In genomic region chr15:81309647-81310460, GRCh38 we compare ENCODE assay signal across 18 cellular contexts. TPM values are rescaled to one million over a fixed set of nuclear protein-coding genes. Genes with fewer than 3 reads are reported as not detected.
DNase-seq lines count a peak whose midpoint lies in the region; ATAC-seq and TF ChIP-seq lines count a peak whose summit lies in the region.
"Had no signal": no experiment of that assay in that cellular context is flagged by ENCODE, and none has a peak within 500 bp of the region (broad histone marks: within the 10 kb centered on the region; RNA-seq: fewer than 3 reads in every experiment).

No MANE protein-coding gene starts in this region.

- H3K27me3 Mint-ChIP-seq in activated naive CD4-positive, alpha-beta T cell treated with anti-CD3 and anti-CD28 coated beads, Interleukin-2, amount 10 ng/mL, durations not matched to agents 7 days and 5 days = no peaks in the 10 kb centered on the region
- no peaks in the 10 kb centered on the region for H3K27me3 Mint-ChIP-seq in stimulated activated naive B cell treated with anti-CD40 and anti-IgM and Interleukin-4, amounts not matched to agents 10 μg/mL and 1 μg/mL and 100 μg/mL, for 72 hours

- H3K27ac Mint-ChIP-seq in activated naive CD4-positive, alpha-beta T cell treated with anti-CD3 and anti-CD28 coated beads, Interleukin-2, amount 10 ng/mL, durations not matched to agents 7 days and 5 days = peak overlapping the region; percentile 30
- peak overlapping the region; percentile 97 for H3K27ac Mint-ChIP-seq in stimulated activated naive B cell treated with anti-CD40 and anti-IgM and Interleukin-4, amounts not matched to agents 10 μg/mL and 1 μg/mL and 100 μg/mL, for 72 hours
- H3K27ac Mint-ChIP-seq: GM23338 had no signal

- intact Hi-C loops in mammary epithelial cell (cut with micrococcal nuclease) = no loop called here

- H3K4me3 ChIP-seq in OCI-LY3 (ENCODE audit: low read length) = no peak overlapping the region
- no peak overlapping the region for H3K4me3 ChIP-seq in effector memory CD4-positive, alpha-beta T cell (ENCODE audit: insufficient read depth, low read depth, low read length, poor library complexity, severe bottlenecking)
- no peak overlapping the region for H3K4me3 ChIP-seq in mammary epithelial cell (replicated peaks in 1 of 3; ENCODE audit: insufficient read depth in 1 of 3, low read depth in 2 of 3, low read length in 3 of 3)
- H3K4me3 ChIP-seq: GM23338, upper lobe of right lung had no signal

- H3K36me3 Mint-ChIP-seq in activated naive CD4-positive, alpha-beta T cell treated with anti-CD3 and anti-CD28 coated beads, Interleukin-2, amount 10 ng/mL, durations not matched to agents 7 days and 5 days = peaks cover 84% of the 10 kb centered on the region
- H3K36me3 Mint-ChIP-seq in stimulated activated naive B cell treated with anti-CD40 and anti-IgM and Interleukin-4, amounts not matched to agents 10 μg/mL and 1 μg/mL and 100 μg/mL, for 72 hours = peaks cover 55 to 84% of the 10 kb centered on the region in 2 donors

- peaks cover 72% of the 10 kb centered on the region for H3K4me1 Mint-ChIP-seq in activated naive CD4-positive, alpha-beta T cell treated with anti-CD3 and anti-CD28 coated beads, Interleukin-2, amount 10 ng/mL, durations not matched to agents 7 days and 5 days
- peaks cover 40 to 78% of the 10 kb centered on the region in 2 donors for H3K4me1 Mint-ChIP-seq in stimulated activated naive B cell treated with anti-CD40 and anti-IgM and Interleukin-4, amounts not matched to agents 10 μg/mL and 1 μg/mL and 100 μg/mL, for 72 hours
- H3K4me1 Mint-ChIP-seq: GM23338, nephron progenitor cell had no signal

- no peak for DNase-seq in activated naive CD4-positive, alpha-beta T cell treated with anti-CD3 and anti-CD28 coated beads, Interleukin-2, amount 10 ng/mL, durations not matched to agents 7 days and 5 days
- DNase-seq in activated naive CD4-positive, alpha-beta T cell treated with anti-CD3 and anti-CD28 coated beads, Interleukin-2, amount 50 U/mL, for 16 hours = no peak
- no peak for DNase-seq in effector memory CD4-positive, alpha-beta T cell
- no peak for DNase-seq in stimulated activated naive B cell treated with anti-CD40 and anti-IgM and Interleukin-4, amounts not matched to agents 10 μg/mL and 1 μg/mL and 100 μg/mL, for 72 hours
- no peak for DNase-seq in omental fat pad (ENCODE audit: low spot score)
- DNase-seq in mammary epithelial cell = no peak
- DNase-seq: ACHN; islet precursor cell; NCI-H1694; NCI-H774; nephron progenitor cell; stimulated activated CD4-positive, alpha-beta T cell treated with anti-CD3 and anti-CD28 coated beads, Interleukin-12 subunit alpha, Interleukin-12 subunit beta, amount 100 ng/mL, for 4 hours; stimulated activated naive CD4-positive, alpha-beta T cell; upper lobe of right lung had no signal

- peaks cover 86% of the 10 kb centered on the region for H3K36me3 ChIP-seq in OCI-LY3 (replicated peaks; ENCODE audit: low read depth, low read length)
- H3K36me3 ChIP-seq in effector memory CD4-positive, alpha-beta T cell (ENCODE audit: control insufficient read depth, insufficient read depth, low read length) = peaks cover 51% of the 10 kb centered on the region
- H3K36me3 ChIP-seq in mammary epithelial cell (ENCODE audit: insufficient read depth, low read length) = peaks cover 10% of the 10 kb centered on the region

- no peaks in the 10 kb centered on the region for H3K27me3 ChIP-seq in OCI-LY3 (ENCODE audit: low read depth, low read length)
- H3K27me3 ChIP-seq in effector memory CD4-positive, alpha-beta T cell (replicated peaks; ENCODE audit: control insufficient read depth, insufficient read depth, low read length, poor library complexity, severe bottlenecking) = no peaks in the 10 kb centered on the region
- no peaks in the 10 kb centered on the region for H3K27me3 ChIP-seq in mammary epithelial cell (ENCODE audit: insufficient read depth, low read length)
- H3K27me3 ChIP-seq: upper lobe of right lung had no signal

- H3K79me2 ChIP-seq in OCI-LY3 (ENCODE audit: low read length) (peaks cover 59% of the 10 kb centered on the region), mammary epithelial cell (ENCODE audit: insufficient read depth, low read length) (no peaks in the 10 kb centered on the region)

- H3K4me2 ChIP-seq in OCI-LY3 (ENCODE audit: low read length) (peak overlapping the region; percentile 31; the same call in 1 of the 2 replicates), mammary epithelial cell (ENCODE audit: insufficient read depth, low read depth, low read length) (no peak overlapping the region)
- H3K4me2 ChIP-seq: GM23338 had no signal

- peaks cover 100% of the 10 kb centered on the region for H3K4me1 ChIP-seq in OCI-LY3 (ENCODE audit: low read length)
- peaks cover 28% of the 10 kb centered on the region for H3K4me1 ChIP-seq in effector memory CD4-positive, alpha-beta T cell (ENCODE audit: control insufficient read depth, insufficient read depth, low read length, poor library complexity, severe bottlenecking)
- H3K4me1 ChIP-seq in mammary epithelial cell (ENCODE audit: insufficient read depth, low read length) = peaks cover 20% of the 10 kb centered on the region

- TF ChIP-seq CTCF in OCI-LY3 (IDR thresholded peaks at IDR 0.05; ENCODE audit: low read depth, low read length) (no peak), omental fat pad (IDR thresholded peaks at IDR 0.05) (no peak), mammary epithelial cell (conservative IDR thresholded peaks at IDR 0.05 in 1 of 2, IDR thresholded peaks at IDR 0.05 in 1 of 2; ENCODE audit: extremely low read depth in 1 of 2, insufficient read depth in 1 of 2, low read depth in 1 of 2, low read length in 2 of 2) (no peak)

- H3K4me3 Mint-ChIP-seq in activated naive CD4-positive, alpha-beta T cell treated with anti-CD3 and anti-CD28 coated beads, Interleukin-2, amount 10 ng/mL, durations not matched to agents 7 days and 5 days = no peak overlapping the region
- H3K4me3 Mint-ChIP-seq in stimulated activated naive B cell treated with anti-CD40 and anti-IgM and Interleukin-4, amounts not matched to agents 10 μg/mL and 1 μg/mL and 100 μg/mL, for 72 hours = no peak overlapping the region
- H3K4me3 Mint-ChIP-seq: GM23338, nephron progenitor cell had no signal

- H4K20me1 ChIP-seq in OCI-LY3 (ENCODE audit: insufficient read depth, low read length) (peaks cover 50% of the 10 kb centered on the region), mammary epithelial cell (ENCODE audit: insufficient read depth, low read length) (no peaks in the 10 kb centered on the region)

- in situ Hi-C loops in mammary epithelial cell (cut with MboI; ENCODE audit: low sequenced_read_pairs in 2 of 2) = no loop called here

- 97% methylated on average over 8 of the region's 8 CpGs for WGBS in mammary epithelial cell (ENCODE audit: low coverage, missing lambda C conversion rate)

- ATAC-seq in stimulated activated naive B cell treated with anti-CD40 and anti-IgM and Interleukin-4, amounts not matched to agents 10 μg/mL and 1 μg/mL and 100 μg/mL, for 72 hours (replicated peaks) = no peak
- ATAC-seq in GM18867 (IDR thresholded peaks at IDR 0.05; ENCODE audit: unreplicated experiment) (no peak), omental fat pad (ENCODE audit: low FRiP score) (no peak)
- ATAC-seq: GM23338, upper lobe of right lung had no signal

- H2AFZ ChIP-seq in OCI-LY3 (ENCODE audit: low read depth, low read length) = no peak overlapping the region
- H2AFZ ChIP-seq in mammary epithelial cell (ENCODE audit: low read depth, low read length) = no peak overlapping the region
- H2AFZ ChIP-seq: GM23338 had no signal

- no peaks in the 10 kb centered on the region for H3K9me3 Mint-ChIP-seq in activated naive CD4-positive, alpha-beta T cell treated with anti-CD3 and anti-CD28 coated beads, Interleukin-2, amount 10 ng/mL, durations not matched to agents 7 days and 5 days
- H3K9me3 Mint-ChIP-seq in stimulated activated naive B cell treated with anti-CD40 and anti-IgM and Interleukin-4, amounts not matched to agents 10 μg/mL and 1 μg/mL and 100 μg/mL, for 72 hours = peaks cover 0 to 3% of the 10 kb centered on the region in 2 donors
- H3K9me3 Mint-ChIP-seq: GM23338, nephron progenitor cell had no signal

- no peaks in the 10 kb centered on the region for H3K9me3 ChIP-seq in OCI-LY3 (ENCODE audit: insufficient read depth, low read length)
- H3K9me3 ChIP-seq in effector memory CD4-positive, alpha-beta T cell (ENCODE audit: control insufficient read depth, low read length) = no peaks in the 10 kb centered on the region
- H3K9me3 ChIP-seq in mammary epithelial cell (replicated peaks; ENCODE audit: insufficient read depth, low read length) = no peaks in the 10 kb centered on the region
- H3K9me3 ChIP-seq: upper lobe of right lung had no signal

- CTCF ChIA-PET in activated naive CD4-positive, alpha-beta T cell treated with anti-CD3 and anti-CD28 coated beads, Interleukin-2, amount 10 ng/mL, durations not matched to agents 7 days and 5 days (lab: Charles Lee) = interaction anchor here (0.8 to 2.4 kb wide), 6 partner anchors 8 to 44 kb away, joined by 3 to 17 read pairs (median 4); no protein-coding TSS in a partner anchor
- CTCF ChIA-PET in mammary epithelial cell (lab: Charles Lee; ENCODE audit: low non-redundant PET) = no interaction called here

- dilution Hi-C loops in mammary epithelial cell (cut with HindIII; ENCODE audit: low sequenced_read_pairs) = no loop called here

- H3K27ac ChIP-seq in OCI-LY3 (ENCODE audit: low read length) (peak overlapping the region; percentile 98), mammary epithelial cell (ENCODE audit: insufficient read depth, low read depth, low read length) (no peak overlapping the region)
- H3K27ac ChIP-seq in effector memory CD4-positive, alpha-beta T cell (ENCODE audit: insufficient read depth, low read length, poor library complexity, severe bottlenecking) = peak overlapping the region; percentile 5
- H3K27ac ChIP-seq: RWPE1, upper lobe of right lung had no signal

- BruUV-seq in mammary epithelial cell (replicated peaks; lab: Mats Ljungman, UMichigan) = no TSS peak

- H3K9ac ChIP-seq in OCI-LY3 (ENCODE audit: low read length) (peak overlapping the region; percentile 66; the same call in 1 of the 2 replicates), mammary epithelial cell (ENCODE audit: insufficient read depth, low read length) (no peak overlapping the region)

RNA-seq across cellular contexts. Expression of gene STARD5, which starts 14.1 kb away (rescaled TPM):
- total RNA-seq in omental fat pad = 1 to 10 TPM; 2.7 to 8.0 (median 5.0) TPM
- total RNA-seq in mammary epithelial cell = 10 to 100 TPM; 10.2 to 19.1 TPM
- 29.0 TPM for polyA plus RNA-seq in mammary epithelial cell
- polyA minus RNA-seq in mammary epithelial cell = 9.8 TPM
